Comparison of ENCODE assay signal across 1 cellular context in the genomic region with DNA sequence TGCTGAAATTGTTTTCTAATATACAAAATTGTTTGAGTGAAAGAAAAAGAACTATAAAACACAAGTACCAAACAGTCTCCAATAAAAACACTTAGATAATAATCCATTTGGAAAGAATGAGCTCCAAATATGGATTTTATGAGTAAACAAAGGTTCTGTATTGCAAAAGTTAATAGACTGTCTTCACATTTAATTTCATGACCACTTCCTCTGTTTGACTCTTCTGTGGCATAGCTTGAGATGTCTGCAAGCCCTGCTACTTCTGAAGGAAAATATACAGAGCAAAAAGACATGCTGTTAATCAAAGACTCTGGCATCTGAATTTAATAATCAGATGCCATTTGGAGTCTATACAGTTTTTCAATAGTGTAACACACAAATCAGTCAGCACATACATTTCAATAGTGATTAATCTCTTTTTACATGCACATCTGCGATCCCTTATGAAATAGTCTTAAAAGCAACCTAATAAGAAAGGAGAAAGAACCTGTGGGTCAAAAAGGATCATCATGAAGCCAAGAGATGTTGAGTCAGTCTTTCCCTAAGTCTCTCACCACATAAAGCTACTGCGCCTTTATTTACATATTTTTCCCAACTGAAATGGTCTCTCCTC.
TF ChIP-seq lines count a peak whose summit lies in the region.

No MANE protein-coding gene starts in this region.

TF ChIP-seq in IMR-90, 13 proteins besides CTCF, POLR2A, EP300 and RAD21 (continued from another document):
- no peak for TF ChIP-seq MAZ (IDR thresholded peaks at IDR 0.05; ENCODE audit: borderline replicate concordance, low read depth, low read length)
- TF ChIP-seq MXI1 (IDR thresholded peaks at IDR 0.05; ENCODE audit: borderline replicate concordance, low read depth, low read length), result no peak
- TF ChIP-seq MAFK (IDR thresholded peaks at IDR 0.05; ENCODE audit: low read depth, low read length), result no peak
- no peak for TF ChIP-seq CHD1 (IDR thresholded peaks at IDR 0.05; ENCODE audit: low read depth, low read length)
- no peak for TF ChIP-seq NFE2L2 (IDR thresholded peaks at IDR 0.05; ENCODE audit: low read depth, low read length)
- TF ChIP-seq CEBPB (IDR thresholded peaks at IDR 0.05; ENCODE audit: low read depth, low read length), result no peak
- no peak for TF ChIP-seq FOS (IDR thresholded peaks at IDR 0.05; ENCODE audit: low read depth, low read length)
